1 cellular context compared by ENCODE assay signal in the genomic region with DNA sequence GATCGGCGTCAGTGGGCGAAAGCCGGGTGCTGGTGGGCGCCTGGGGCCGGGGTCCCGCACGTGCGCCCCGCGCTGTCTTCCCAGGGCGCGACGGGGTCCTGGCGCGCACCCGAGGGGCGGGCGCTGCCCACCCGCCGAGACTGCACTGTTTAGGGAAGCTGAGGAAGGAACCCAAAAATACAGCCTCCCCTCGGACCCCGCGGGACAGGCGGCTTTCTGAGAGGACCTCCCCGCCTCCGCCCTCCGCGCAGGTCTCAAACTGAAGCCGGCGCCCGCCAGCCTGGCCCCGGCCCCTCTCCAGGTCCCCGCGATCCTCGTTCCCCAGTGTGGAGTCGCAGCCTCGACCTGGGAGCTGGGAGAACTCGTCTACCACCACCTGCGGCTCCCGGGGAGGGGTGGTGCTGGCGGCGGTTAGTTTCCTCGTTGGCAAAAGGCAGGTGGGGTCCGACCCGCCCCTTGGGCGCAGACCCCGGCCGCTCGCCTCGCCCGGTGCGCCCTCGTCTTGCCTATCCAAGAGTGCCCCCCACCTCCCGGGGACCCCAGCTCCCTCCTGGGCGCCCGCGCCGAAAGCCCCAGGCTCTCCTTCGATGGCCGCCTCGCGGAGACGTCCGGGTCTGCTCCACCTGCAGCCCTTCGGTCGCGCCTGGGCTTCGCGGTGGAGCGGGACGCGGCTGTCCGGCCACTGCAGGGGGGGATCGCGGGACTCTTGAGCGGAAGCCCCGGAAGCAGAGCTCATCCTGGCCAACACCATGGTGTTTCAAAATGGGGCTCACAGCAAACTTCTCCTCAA.
TF ChIP-seq lines count a peak whose summit lies in the region.

No MANE protein-coding gene starts in this region.

TF ChIP-seq in H1, 55 proteins besides CTCF, POLR2A, EP300 and RAD21 (continued from another document):
- TF ChIP-seq, protein P1, sequence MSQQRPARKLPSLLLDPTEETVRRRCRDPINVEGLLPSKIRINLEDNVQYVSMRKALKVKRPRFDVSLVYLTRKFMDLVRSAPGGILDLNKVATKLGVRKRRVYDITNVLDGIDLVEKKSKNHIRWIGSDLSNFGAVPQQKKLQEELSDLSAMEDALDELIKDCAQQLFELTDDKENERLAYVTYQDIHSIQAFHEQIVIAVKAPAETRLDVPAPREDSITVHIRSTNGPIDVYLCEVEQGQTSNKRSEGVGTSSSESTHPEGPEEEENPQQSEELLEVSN (IDR thresholded peaks at IDR 0.05) = peak; percentile 69
- TF ChIP-seq SUZ12 (IDR thresholded peaks at IDR 0.05; ENCODE audit: low read length) = peak; percentile 59; the same call in 1 of the 2 replicates
- TF ChIP-seq HDAC2 (IDR thresholded peaks at IDR 0.05; ENCODE audit: borderline replicate concordance in 1 of 2, low read depth in 2 of 2, low read length in 2 of 2) = no peak
- peak; percentile 53; the same call in 1 of the 2 replicates for TF ChIP-seq TBP (IDR thresholded peaks at IDR 0.05; ENCODE audit: low read depth, low read length)
